In the genomic region with DNA sequence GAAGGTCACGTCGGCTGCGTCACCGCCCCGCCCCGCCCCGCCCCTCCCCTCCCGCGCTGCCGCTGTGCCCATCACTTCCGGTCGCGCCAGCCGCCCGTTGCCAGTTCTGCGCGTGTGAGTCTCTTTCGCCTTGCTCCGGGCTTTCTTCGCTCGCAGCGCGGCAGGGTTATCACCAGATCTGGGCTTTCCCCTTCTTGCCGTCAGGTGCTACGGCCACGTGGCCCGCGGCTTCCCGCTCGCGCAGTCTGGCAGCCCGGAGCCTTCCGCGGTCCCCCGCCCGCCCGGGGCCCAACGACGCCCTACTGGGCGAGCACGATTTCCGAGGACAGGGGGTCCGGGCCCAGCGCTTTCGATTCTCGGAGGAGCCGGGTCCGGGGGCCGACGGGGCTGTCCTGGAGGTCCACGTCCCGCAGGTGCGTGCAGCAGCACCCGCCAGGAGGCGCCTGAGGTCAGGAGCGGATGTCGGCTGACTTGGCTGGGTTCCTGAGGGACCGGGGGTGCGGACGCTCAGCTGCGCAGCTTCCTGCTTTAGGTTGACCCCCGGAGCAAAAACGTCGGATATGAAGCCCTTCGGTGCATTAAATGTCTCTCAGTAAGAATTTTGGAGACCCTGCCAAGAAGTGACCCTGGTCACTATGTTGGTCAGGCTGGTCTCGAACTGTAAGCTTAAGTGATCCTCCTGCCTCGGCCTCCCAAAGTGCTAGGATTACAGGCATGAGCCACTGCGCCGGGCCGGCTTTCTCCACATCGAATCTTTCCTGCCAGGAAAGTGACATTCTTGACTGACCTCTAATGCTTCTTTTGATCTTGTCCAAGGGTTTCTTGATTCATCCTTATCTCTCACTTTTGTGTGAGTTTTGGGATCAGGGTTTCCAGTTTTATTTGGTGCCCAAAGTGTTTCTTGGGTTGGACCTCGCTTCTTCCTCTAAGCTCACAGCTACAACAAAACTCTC, we compare ENCODE assay signal across 8 cellular contexts. TPM values are rescaled to one million over a fixed set of nuclear protein-coding genes. Genes with fewer than 3 reads are reported as not detected.
DNase-seq lines count a peak whose midpoint lies in the region; ATAC-seq lines count a peak whose summit lies in the region.

A gene with protein sequence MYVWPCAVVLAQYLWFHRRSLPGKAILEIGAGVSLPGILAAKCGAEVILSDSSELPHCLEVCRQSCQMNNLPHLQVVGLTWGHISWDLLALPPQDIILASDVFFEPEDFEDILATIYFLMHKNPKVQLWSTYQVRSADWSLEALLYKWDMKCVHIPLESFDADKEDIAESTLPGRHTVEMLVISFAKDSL (plus strand): TSS at position 74 of the 953 bp plus-strand sequence. CDS start 2,872 bp downstream, outside the sequence.

- no peaks in the 10 kb centered on the region for H3K9me3 Mint-ChIP-seq in activated naive CD4-positive, alpha-beta T cell treated with anti-CD3 and anti-CD28 coated beads, Interleukin-2, amount 50 U/mL, for 72 hours

- H3K4me1 ChIP-seq in SJSA1 (replicated peaks) = peaks cover 21% of the 10 kb centered on the region
- H3K4me1 ChIP-seq in aorta (ENCODE audit: control insufficient read depth in 1 of 2, insufficient read depth in 2 of 2, low read length in 2 of 2) = peaks cover 0 to 3% of the 10 kb centered on the region in 2 donors

- ATAC-seq in GM21381 (IDR thresholded peaks at IDR 0.05; ENCODE audit: unreplicated experiment) (peak; percentile 43), Right ventricle myocardium superior (ENCODE audit: poor library complexity) (peak; percentile 68), aorta (ENCODE audit: low FRiP score) (peak; percentile 82)
- peak; percentile 50 to 79 for ATAC-seq in activated naive CD4-positive, alpha-beta T cell treated with anti-CD3 and anti-CD28 coated beads, Interleukin-2, amount 50 U/mL, for 72 hours

- intact Hi-C loops in Right ventricle myocardium superior (cut with DNase I) (no loop called here), posterior vena cava (cut with DNase I) (no loop called here), aorta (cut with DNase I) (no loop called here)

- H3K27ac Mint-ChIP-seq in activated naive CD4-positive, alpha-beta T cell treated with anti-CD3 and anti-CD28 coated beads, Interleukin-2, amount 50 U/mL, for 72 hours = peak within 1 kb of the TSS; percentile 97 to 99

- H3K36me3 Mint-ChIP-seq in activated naive CD4-positive, alpha-beta T cell treated with anti-CD3 and anti-CD28 coated beads, Interleukin-2, amount 50 U/mL, for 72 hours = peaks cover 26 to 48% of the 10 kb centered on the region in 2 donors

- H3K9me3 ChIP-seq in SJSA1 (replicated peaks) (no peaks in the 10 kb centered on the region), aorta (ENCODE audit: control insufficient read depth, low read length) (no peaks in the 10 kb centered on the region)

- no peaks in the 10 kb centered on the region for H3K27me3 ChIP-seq in SJSA1 (replicated peaks)
- no peaks in the 10 kb centered on the region for H3K27me3 ChIP-seq in aorta (ENCODE audit: control insufficient read depth in 1 of 2, insufficient read depth in 2 of 2, low read length in 1 of 2)

- peak; percentile 32 for DNase-seq in DMS79 (lab: John Stamatoyannopoulos, UW)
- peak in 65 of 76 experiments; percentile 26 to 84 (median 69) for DNase-seq in HUDEP-2 (lab: John Stamatoyannopoulos, UW; ENCODE audit: unreplicated experiment in 76 of 76)
- peak; percentile 81 to 89 for DNase-seq in SJSA1 (ENCODE audit: low read depth in 1 of 2, low spot score in 2 of 2)
- DNase-seq in activated naive CD4-positive, alpha-beta T cell treated with anti-CD3 and anti-CD28 coated beads, Interleukin-2, amount 50 U/mL, for 72 hours (ENCODE audit: low spot score in 2 of 2) = peak; percentile 83 to 93
- peak; percentile 90 for DNase-seq in Right ventricle myocardium superior
- DNase-seq in posterior vena cava (ENCODE audit: low spot score) = peak; percentile 95
- peak; percentile 91 to 95 for DNase-seq in aorta

- H3K4me3 ChIP-seq in SJSA1 (peak within 1 kb of the TSS; percentile 94), aorta (ENCODE audit: low read length in 2 of 2) (peak within 1 kb of the TSS; percentile 70 to 87)

- peak within 1 kb of the TSS; percentile 99 for H3K27ac ChIP-seq in SJSA1
- peak within 1 kb of the TSS; percentile 93 to 95 for H3K27ac ChIP-seq in aorta (ENCODE audit: low read depth in 1 of 2, low read length in 2 of 2)

- 1% methylated on average over 54 to 72 of the region's 72 CpGs for WGBS in aorta, 2 donors

- H3K36me3 ChIP-seq in SJSA1 (peaks cover 82% of the 10 kb centered on the region), aorta (ENCODE audit: control insufficient read depth in 1 of 2, insufficient read depth in 2 of 2, low read length in 1 of 2) (peaks cover 0 to 4% of the 10 kb centered on the region in 2 donors)

RNA-seq across cellular contexts. Expression of the gene that starts here (rescaled TPM):
- 52.3 and 59.4 TPM in 2 replicates for total RNA-seq in SJSA1 (2014; rRNA removed; shearing (Covaris generic))
- total RNA-seq in activated naive CD4-positive, alpha-beta T cell treated with anti-CD3 and anti-CD28 coated beads, Interleukin-2, amount 50 U/mL, for 72 hours = 10 to 100 TPM; 13.9 to 30.0 TPM
- 19.0 TPM for total RNA-seq in Right ventricle myocardium superior
- 10 to 100 TPM; 23.3 to 25.6 TPM for total RNA-seq in posterior vena cava
- 10 to 100 TPM; 26.8 to 27.9 TPM for total RNA-seq in aorta
- 10 to 100 TPM; 28.5 to 37.5 TPM for polyA plus RNA-seq in aorta

Comparison
In these comparisons a context has a peak if more than half of its experiments do, and no peak if none do; other contexts are left out.
1. Peak in every context shown above with its lines: DNase-seq, ATAC-seq, H3K4me3 ChIP-seq and H3K27ac ChIP-seq.
2. DNase-seq: peak in every context shown above with its lines; median percentile 95 in posterior vena cava; 93 in aorta; 90 in Right ventricle myocardium superior; 88 in activated naive CD4-positive, alpha-beta T cell treated with anti-CD3 and anti-CD28 coated beads, Interleukin-2, amount 50 U/mL, for 72 hours; 85 in SJSA1; 69 in HUDEP-2; 32 in DMS79.